ENCODE assay signal across 2 cellular contexts in genomic region chr10:123742751-123743440, GRCh38.
TF ChIP-seq lines count a peak whose summit lies in the region.

No MANE protein-coding gene starts in this region.

TF ChIP-seq in GM23338, 12 proteins besides CTCF, POLR2A, EP300 and RAD21 (continued from another document):
- TF ChIP-seq JUNB (IDR thresholded peaks at IDR 0.05; ENCODE audit: unreplicated experiment), result no peak
- no peak for TF ChIP-seq NANOG (IDR thresholded peaks at IDR 0.05; ENCODE audit: borderline replicate concordance)
- no peak for TF ChIP-seq ZNF331 (CRISPR knock-in tag; IDR thresholded peaks at IDR 0.05; ENCODE audit: low read depth)
- TF ChIP-seq ZNF462 (CRISPR knock-in tag; IDR thresholded peaks at IDR 0.05), result no peak
- no peak for TF ChIP-seq EZH2phosphoT487 (IDR thresholded peaks at IDR 0.05; ENCODE audit: unreplicated experiment)
- TF ChIP-seq STAT1 (IDR thresholded peaks at IDR 0.05; ENCODE audit: unreplicated experiment), result no peak
- TF ChIP-seq REST (IDR thresholded peaks at IDR 0.05; ENCODE audit: unreplicated experiment), result no peak
- TF ChIP-seq ETS1 (IDR thresholded peaks at IDR 0.05), result no peak
- TF ChIP-seq CREB1 (CRISPR knock-in tag; IDR thresholded peaks at IDR 0.05; ENCODE audit: low read depth), result no peak
TF ChIP-seq in GM23338: peak in this region for 0.

TF ChIP-seq in GM12878, 131 proteins besides CTCF, POLR2A, EP300 and RAD21 (continued from another document):
- no peak for TF ChIP-seq KDM1A (IDR thresholded peaks at IDR 0.05; ENCODE audit: borderline replicate concordance)
- no peak for TF ChIP-seq STAT1 (conservative IDR thresholded peaks at IDR 0.05)
- no peak for TF ChIP-seq ZNF24 (IDR thresholded peaks at IDR 0.05)
- no peak for TF ChIP-seq BCL11A (IDR thresholded peaks at IDR 0.05; ENCODE audit: low read depth, low read length)
- TF ChIP-seq TAF1 (IDR thresholded peaks at IDR 0.05; ENCODE audit: borderline replicate concordance, low read depth, low read length), result no peak
- no peak for TF ChIP-seq PML (IDR thresholded peaks at IDR 0.05; ENCODE audit: low read length)
